ENCODE assay signal across 14 cellular contexts in genomic region chr20:6575912-6576391, GRCh38.
DNase-seq lines count a peak whose midpoint lies in the region; ATAC-seq and TF ChIP-seq lines count a peak whose summit lies in the region.
"Had no signal": no experiment of that assay in that cellular context is flagged by ENCODE, and none has a peak within 500 bp of the region (broad histone marks: within the 10 kb centered on the region; RNA-seq: fewer than 3 reads in every experiment).

No MANE protein-coding gene starts in this region.

- peak overlapping the region; percentile 31; the same call in 1 of the 2 replicates for H3K4me2 ChIP-seq in PC-9

- no peak overlapping the region for H3K4me3 ChIP-seq in Caco-2 (ENCODE audit: low read depth, low read length)
- H3K4me3 ChIP-seq in PC-9: no peak overlapping the region
- H3K4me3 ChIP-seq in Peyer's patch: no peak overlapping the region
- H3K4me3 ChIP-seq: upper lobe of right lung had no signal

- H3K27ac Mint-ChIP-seq in Caco-2 (ENCODE audit: unreplicated experiment): no peak overlapping the region
- H3K27ac Mint-ChIP-seq: activated naive CD8-positive, alpha-beta T cell treated with anti-CD3 and anti-CD28 coated beads, Interleukin-2, amount 10 ng/mL, durations not matched to agents 7 days and 5 days had no signal

- H3K27me3 ChIP-seq in Caco-2 (replicated peaks; ENCODE audit: control insufficient read depth, insufficient read depth, low read length) (no peaks in the 10 kb centered on the region), PC-9 (ENCODE audit: insufficient read depth, low read depth) (no peaks in the 10 kb centered on the region), Peyer's patch (no peaks in the 10 kb centered on the region)
- H3K27me3 ChIP-seq: upper lobe of right lung had no signal

- no peak overlapping the region for H2AFZ ChIP-seq in PC-9

- H3K27ac ChIP-seq in PC-9 (no peak overlapping the region), Peyer's patch (no peak overlapping the region), substantia nigra (ENCODE audit: low read depth, low read length, poor library complexity, severe bottlenecking) (no peak overlapping the region)
- H3K27ac ChIP-seq: upper lobe of right lung had no signal

- H3K79me2 ChIP-seq in PC-9 (ENCODE audit: low read depth): no peaks in the 10 kb centered on the region

- H3K27me3 Mint-ChIP-seq in Caco-2 (ENCODE audit: insufficient read depth, unreplicated experiment): peaks cover 3% of the 10 kb centered on the region
- H3K27me3 Mint-ChIP-seq: activated naive CD8-positive, alpha-beta T cell treated with anti-CD3 and anti-CD28 coated beads, Interleukin-2, amount 10 ng/mL, durations not matched to agents 7 days and 5 days had no signal

- H3K4me1 Mint-ChIP-seq in Caco-2 (ENCODE audit: low read depth, unreplicated experiment): peaks cover 15% of the 10 kb centered on the region
- H3K4me1 Mint-ChIP-seq: activated naive CD8-positive, alpha-beta T cell treated with anti-CD3 and anti-CD28 coated beads, Interleukin-2, amount 10 ng/mL, durations not matched to agents 7 days and 5 days had no signal

- POLR2A ChIA-PET in Caco-2 (lab: Charles Lee) (no interaction called here), PC-9 (lab: Charles Lee; ENCODE audit: unreplicated experiment) (no interaction called here)

- H3K4me3 Mint-ChIP-seq in Caco-2 (ENCODE audit: unreplicated experiment): peak overlapping the region; percentile 46
- H3K4me3 Mint-ChIP-seq: activated naive CD8-positive, alpha-beta T cell treated with anti-CD3 and anti-CD28 coated beads, Interleukin-2, amount 10 ng/mL, durations not matched to agents 7 days and 5 days had no signal

- H3F3A ChIP-seq in PC-9 (ENCODE audit: insufficient read depth, low read depth): no peaks in the 10 kb centered on the region

- no peaks in the 10 kb centered on the region for H3K9me2 ChIP-seq in PC-9 (ENCODE audit: insufficient read depth)

- BruUV-seq in Caco-2 (replicated peaks; lab: Mats Ljungman, UMichigan): no TSS peak
- BruUV-seq in PC-9 (replicated peaks; lab: Mats Ljungman, UMichigan): no TSS peak

- H3K36me3 ChIP-seq in Caco-2 (ENCODE audit: control insufficient read depth, insufficient read depth, low read length): no peaks in the 10 kb centered on the region
- H3K36me3 ChIP-seq in PC-9 (ENCODE audit: low read depth): no peaks in the 10 kb centered on the region
- no peaks in the 10 kb centered on the region for H3K36me3 ChIP-seq in Peyer's patch
- H3K36me3 ChIP-seq: upper lobe of right lung had no signal

- H3K4me1 ChIP-seq in Caco-2: peaks cover 20% of the 10 kb centered on the region
- no peaks in the 10 kb centered on the region for H3K4me1 ChIP-seq in PC-9 (replicated peaks; ENCODE audit: insufficient read depth)
- no peaks in the 10 kb centered on the region for H3K4me1 ChIP-seq in Peyer's patch

- no peaks in the 10 kb centered on the region for H3K9me3 Mint-ChIP-seq in Caco-2 (ENCODE audit: unreplicated experiment)

- DNase-seq in Caco-2 (peak; percentile 26 to 52), PC-9 (no peak), glomerular endothelial cell (ENCODE audit: extremely low read depth, low read depth, low spot score) (peak; percentile 79), Peyer's patch (no peak), middle frontal gyrus (ENCODE audit: extremely low spot score, low spot score) (no peak), substantia nigra (lab: John Stamatoyannopoulos, UW) (no peak)
- no peak for DNase-seq in activated naive CD4-positive, alpha-beta T cell treated with anti-CD3 and anti-CD28 coated beads, Interleukin-2, amount 50 U/mL, for 16 hours
- DNase-seq: activated CD4-positive, alpha-beta T cell treated with anti-CD3 and anti-CD28 coated beads for 48 hours; activated naive CD8-positive, alpha-beta T cell treated with anti-CD3 and anti-CD28 coated beads, Interleukin-2, amount 10 ng/mL, durations not matched to agents 7 days and 5 days; left cardiac atrium; NCI-H1105; upper lobe of right lung had no signal

- intact Hi-C loops in Caco-2 (cut with micrococcal nuclease; ENCODE audit: unreplicated experiment) (loop anchor here (5.0 kb wide), 1 partner anchor 84 kb away; no protein-coding TSS in a partner anchor), PC-9 (cut with micrococcal nuclease; ENCODE audit: unreplicated experiment) (no loop called here)

- TF ChIP-seq CTCF in Caco-2 (IDR thresholded peaks at IDR 0.05; ENCODE audit: insufficient read depth in 1 of 2, low read depth in 1 of 2, low read length in 1 of 2, severe bottlenecking in 1 of 2, unreplicated experiment in 1 of 2) (no peak), PC-9 (conservative IDR thresholded peaks at IDR 0.05) (no peak), Peyer's patch (IDR thresholded peaks at IDR 0.05) (no peak)

- no peaks in the 10 kb centered on the region for H4K20me1 ChIP-seq in PC-9 (ENCODE audit: insufficient read depth)

- H3K36me3 Mint-ChIP-seq in Caco-2 (ENCODE audit: insufficient read depth, unreplicated experiment): no peaks in the 10 kb centered on the region
- H3K36me3 Mint-ChIP-seq: activated naive CD8-positive, alpha-beta T cell treated with anti-CD3 and anti-CD28 coated beads, Interleukin-2, amount 10 ng/mL, durations not matched to agents 7 days and 5 days had no signal

- peak; percentile 74 for ATAC-seq in HG02642 (IDR thresholded peaks at IDR 0.05; ENCODE audit: poor library complexity, unreplicated experiment)
- ATAC-seq: Panc1, upper lobe of right lung had no signal

- no peak for TF ChIP-seq POLR2A in Peyer's patch (IDR thresholded peaks at IDR 0.05)

- CTCF ChIA-PET in Caco-2 (lab: Charles Lee) (no interaction called here), PC-9 (lab: Charles Lee) (no interaction called here)

- H3K9me3 ChIP-seq in Caco-2: no peaks in the 10 kb centered on the region
- H3K9me3 ChIP-seq in PC-9 (ENCODE audit: insufficient read depth, low read depth): no peaks in the 10 kb centered on the region
- H3K9me3 ChIP-seq in Peyer's patch: no peaks in the 10 kb centered on the region
- H3K9me3 ChIP-seq: upper lobe of right lung had no signal

Comparison
In these comparisons a context has a peak if more than half of its experiments do, and no peak if none do; other contexts are left out.
1. DNase-seq: peak in Caco-2 (2 of 2) and glomerular endothelial cell (single experiment); none in PC-9 (0 of 2), activated naive CD4-positive, alpha-beta T cell treated with anti-CD3 and anti-CD28 coated beads, Interleukin-2, amount 50 U/mL, for 16 hours (single experiment), Peyer's patch (0 of 3), middle frontal gyrus (single experiment) and substantia nigra (0 of 49).